ENCODE assay signal across 22 cellular contexts in genomic region chr1:166283190-166283589, GRCh38.
A peak's percentile ranks its signal among the peaks of the same experiment; 100 is the strongest.
DNase-seq lines count a peak whose midpoint lies in the region; ATAC-seq and TF ChIP-seq lines count a peak whose summit lies in the region.
"Had no signal": no experiment of that assay in that cellular context is flagged by ENCODE, and none has a peak within 500 bp of the region (broad histone marks: within the 10 kb centered on the region; RNA-seq: fewer than 3 reads in every experiment).

No MANE protein-coding gene starts in this region.

- intact Hi-C loops in heart left ventricle (cut with DNase I): no loop called here
- intact Hi-C loops in cardiac septum (cut with DNase I): no loop called here

- no peak overlapping the region for H3K4me3 ChIP-seq in heart left ventricle
- H3K4me3 ChIP-seq in suprapubic skin: no peak overlapping the region
- H3K4me3 ChIP-seq: A549, K562, SK-N-MC had no signal

- peak in 3 of 4 donors; percentile 11 to 69 (median 67) for ATAC-seq in heart left ventricle
- ATAC-seq: A549, HCT116, HepG2 had no signal

- H3K36me3 ChIP-seq in heart left ventricle (no peaks in the 10 kb centered on the region), suprapubic skin (no peaks in the 10 kb centered on the region)

- H3K4me1 ChIP-seq in heart left ventricle (peaks cover 0 to 18% (median 0%) of the 10 kb centered on the region in 12 donors), suprapubic skin (no peaks in the 10 kb centered on the region)
- H3K4me1 ChIP-seq: A549 had no signal

- no peak for TF ChIP-seq POLR2A in heart left ventricle (IDR thresholded peaks at IDR 0.05)
- TF ChIP-seq POLR2A in suprapubic skin (IDR thresholded peaks at IDR 0.05): no peak

- DNase-seq in heart left ventricle (no peak), cardiac septum (ENCODE audit: low spot score) (no peak), NCI-H2171 treated with DMSO at 0.1 percent for 48 hours (lab: John Stamatoyannopoulos, UW) (peak; percentile 67), left kidney (ENCODE audit: low read depth, low spot score) (peak; percentile 41), suprapubic skin (ENCODE audit: low spot score in 2 of 2) (no peak), D341Med (ENCODE audit: low spot score) (no peak), NCI-H82 (lab: John Stamatoyannopoulos, UW) (no peak), mucosa of gallbladder (ENCODE audit: low spot score) (no peak)
- DNase-seq: DMS79, GOT3, MM.1S, NCI-H1048, NCI-H1417 treated with DMSO at 0.1 percent for 48 hours, NCI-H187 treated with DMSO at 0.1 percent for 48 hours, NCI-H524 treated with DMSO at 0.1 percent for 48 hours, OCI-M1 had no signal

- H3K27me3 ChIP-seq in heart left ventricle (no peaks in the 10 kb centered on the region), suprapubic skin (no peaks in the 10 kb centered on the region)

- TF ChIP-seq EP300 in suprapubic skin (IDR thresholded peaks at IDR 0.05): no peak

- H3K27ac ChIP-seq in heart left ventricle (no peak overlapping the region), suprapubic skin (peak overlapping the region; percentile 7)
- H3K27ac ChIP-seq: A549, HL-60, SK-N-MC had no signal

- H3K9me3 ChIP-seq in heart left ventricle (peaks cover 0 to under 1% (median 0%) of the 10 kb centered on the region in 12 donors), suprapubic skin (no peaks in the 10 kb centered on the region)
- H3K9me3 ChIP-seq: A549 had no signal

- WGBS in heart left ventricle, 4 donors: 13 to 32% (median 22%) methylated on average over 6 of the region's 6 CpGs
- WGBS in suprapubic skin: 62% methylated on average over 6 of the region's 6 CpGs

- TF ChIP-seq CTCF in heart left ventricle (IDR thresholded peaks at IDR 0.05) (no peak), suprapubic skin (IDR thresholded peaks at IDR 0.05) (no peak)

Comparison
In these comparisons a context has a peak if more than half of its experiments do, and no peak if none do; other contexts are left out.
1. DNase-seq: peak in NCI-H2171 treated with DMSO at 0.1 percent for 48 hours (single experiment) and left kidney (single experiment); none in heart left ventricle (0 of 5), cardiac septum (single experiment), suprapubic skin (0 of 2), D341Med (single experiment), NCI-H82 (single experiment) and mucosa of gallbladder (single experiment).